Comparison of ENCODE assay signal across 1 cellular context in the genomic region with DNA sequence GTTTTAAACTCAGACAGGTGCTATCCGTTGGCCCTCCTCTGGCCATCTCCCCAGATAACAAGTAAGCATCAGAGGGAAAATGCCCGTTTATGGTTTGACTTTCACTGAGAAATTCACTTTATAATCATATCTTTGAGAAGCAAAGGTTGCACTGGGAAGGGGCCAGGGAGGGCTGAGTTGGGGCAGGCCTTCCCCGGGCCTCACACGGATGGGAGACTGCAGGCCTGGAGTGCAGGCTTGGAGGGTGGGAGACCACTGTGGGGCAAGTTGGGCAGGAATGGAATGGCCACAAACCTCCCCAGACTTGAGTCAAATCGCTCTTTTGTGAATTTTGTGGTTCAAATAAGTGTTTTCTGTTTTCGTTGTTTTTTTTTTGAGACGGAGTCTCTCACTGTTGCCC.
TF ChIP-seq lines count a peak whose summit lies in the region.

No MANE protein-coding gene starts in this region.

TF ChIP-seq in H1, 55 proteins besides CTCF, POLR2A, EP300 and RAD21:
- no peak for TF ChIP-seq EGR1 (IDR thresholded peaks at IDR 0.05; ENCODE audit: borderline replicate concordance, low read depth, low read length)
- no peak for TF ChIP-seq HDAC6 (IDR thresholded peaks at IDR 0.05; ENCODE audit: low read depth, low read length)
- no peak for TF ChIP-seq NANOG (IDR thresholded peaks at IDR 0.05; ENCODE audit: insufficient read depth, low read depth, low read length, poor library complexity, severe bottlenecking)
- TF ChIP-seq, protein P1, sequence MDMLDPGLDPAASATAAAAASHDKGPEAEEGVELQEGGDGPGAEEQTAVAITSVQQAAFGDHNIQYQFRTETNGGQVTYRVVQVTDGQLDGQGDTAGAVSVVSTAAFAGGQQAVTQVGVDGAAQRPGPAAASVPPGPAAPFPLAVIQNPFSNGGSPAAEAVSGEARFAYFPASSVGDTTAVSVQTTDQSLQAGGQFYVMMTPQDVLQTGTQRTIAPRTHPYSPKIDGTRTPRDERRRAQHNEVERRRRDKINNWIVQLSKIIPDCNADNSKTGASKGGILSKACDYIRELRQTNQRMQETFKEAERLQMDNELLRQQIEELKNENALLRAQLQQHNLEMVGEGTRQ (IDR thresholded peaks at IDR 0.05; ENCODE audit: low read length): no peak
- TF ChIP-seq TEAD4 (IDR thresholded peaks at IDR 0.05; ENCODE audit: low read depth, low read length): no peak
- TF ChIP-seq BRCA1 (IDR thresholded peaks at IDR 0.05; ENCODE audit: low read depth, low read length): no peak
- TF ChIP-seq SIRT6 (IDR thresholded peaks at IDR 0.05; ENCODE audit: low read length): no peak
- no peak for TF ChIP-seq NRF1 (IDR thresholded peaks at IDR 0.05; ENCODE audit: low read depth, low read length)
- no peak for TF ChIP-seq TAF1 (IDR thresholded peaks at IDR 0.05; ENCODE audit: low read depth, low read length)
- TF ChIP-seq TCF12 (IDR thresholded peaks at IDR 0.05; ENCODE audit: low read depth, low read length): no peak
- no peak for TF ChIP-seq EZH2 (IDR thresholded peaks at IDR 0.05; ENCODE audit: low read depth, low read length, severe bottlenecking)
- TF ChIP-seq CHD1 (IDR thresholded peaks at IDR 0.05; ENCODE audit: low read depth, low read length): no peak
- TF ChIP-seq, protein P2, sequence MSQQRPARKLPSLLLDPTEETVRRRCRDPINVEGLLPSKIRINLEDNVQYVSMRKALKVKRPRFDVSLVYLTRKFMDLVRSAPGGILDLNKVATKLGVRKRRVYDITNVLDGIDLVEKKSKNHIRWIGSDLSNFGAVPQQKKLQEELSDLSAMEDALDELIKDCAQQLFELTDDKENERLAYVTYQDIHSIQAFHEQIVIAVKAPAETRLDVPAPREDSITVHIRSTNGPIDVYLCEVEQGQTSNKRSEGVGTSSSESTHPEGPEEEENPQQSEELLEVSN (IDR thresholded peaks at IDR 0.05): no peak
- no peak for TF ChIP-seq CBX5 (IDR thresholded peaks at IDR 0.05; ENCODE audit: low read depth, low read length)
- TF ChIP-seq SRF (IDR thresholded peaks at IDR 0.05; ENCODE audit: low read depth, low read length): no peak
- no peak for TF ChIP-seq ASH2L (IDR thresholded peaks at IDR 0.05; ENCODE audit: low read length)
- no peak for TF ChIP-seq FOSL1 (IDR thresholded peaks at IDR 0.05; ENCODE audit: insufficient read depth, low read depth, low read length)
- TF ChIP-seq CBX8 (IDR thresholded peaks at IDR 0.05; ENCODE audit: borderline replicate concordance, low read depth, low read length): no peak
- TF ChIP-seq, protein P3, sequence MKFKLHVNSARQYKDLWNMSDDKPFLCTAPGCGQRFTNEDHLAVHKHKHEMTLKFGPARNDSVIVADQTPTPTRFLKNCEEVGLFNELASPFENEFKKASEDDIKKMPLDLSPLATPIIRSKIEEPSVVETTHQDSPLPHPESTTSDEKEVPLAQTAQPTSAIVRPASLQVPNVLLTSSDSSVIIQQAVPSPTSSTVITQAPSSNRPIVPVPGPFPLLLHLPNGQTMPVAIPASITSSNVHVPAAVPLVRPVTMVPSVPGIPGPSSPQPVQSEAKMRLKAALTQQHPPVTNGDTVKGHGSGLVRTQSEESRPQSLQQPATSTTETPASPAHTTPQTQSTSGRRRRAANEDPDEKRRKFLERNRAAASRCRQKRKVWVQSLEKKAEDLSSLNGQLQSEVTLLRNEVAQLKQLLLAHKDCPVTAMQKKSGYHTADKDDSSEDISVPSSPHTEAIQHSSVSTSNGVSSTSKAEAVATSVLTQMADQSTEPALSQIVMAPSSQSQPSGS (IDR thresholded peaks at IDR 0.05; ENCODE audit: low read length): no peak
